29 cellular contexts compared by ENCODE assay signal in the genomic region with DNA sequence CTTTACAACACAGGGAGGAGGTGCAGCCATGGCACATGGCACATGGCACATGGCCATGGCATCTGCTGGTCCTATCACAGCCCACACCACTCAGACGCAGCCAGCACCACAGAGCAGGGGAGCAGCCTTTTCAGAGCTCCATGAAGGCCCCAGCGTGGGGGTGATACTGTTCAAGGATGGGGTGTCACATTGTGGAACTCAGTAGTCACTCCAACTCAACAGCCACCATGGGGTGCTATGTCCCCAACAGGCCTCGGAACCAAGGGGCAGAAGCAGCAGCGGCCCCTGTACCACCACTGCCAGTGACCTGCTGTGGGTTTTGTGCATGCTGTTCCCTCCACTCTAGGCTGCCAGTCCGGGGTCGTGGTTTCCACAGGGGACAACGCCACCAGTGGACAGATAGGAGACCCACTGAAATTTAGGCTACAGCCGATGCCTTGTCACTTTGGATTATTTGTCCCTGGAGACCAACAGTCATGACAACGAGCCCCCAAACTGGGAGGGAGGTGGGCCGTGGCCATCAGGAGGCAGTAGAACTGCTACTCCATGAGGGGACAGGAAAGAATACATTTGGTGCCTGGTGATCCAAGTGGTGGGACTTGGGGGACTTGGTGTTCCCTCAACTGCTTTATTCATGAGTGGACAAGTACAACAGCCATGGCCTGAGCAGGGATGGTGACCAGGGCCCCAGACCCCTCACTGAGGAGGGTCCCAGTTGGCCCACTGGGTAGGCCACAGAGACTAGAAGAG. TPM values are rescaled to one million over a fixed set of nuclear protein-coding genes. Genes with fewer than 3 reads are reported as not detected.
"Had no signal": no experiment of that assay in that cellular context is flagged by ENCODE, and none has a peak within 500 bp of the region (broad histone marks: within the 10 kb centered on the region; RNA-seq: fewer than 3 reads in every experiment).

No MANE protein-coding gene starts in this region.

- H3K27ac ChIP-seq: body of pancreas, breast epithelium, SJSA1 had no signal

- H3K27me3 ChIP-seq: body of pancreas, breast epithelium, SJSA1 had no signal

- H3K4me2 ChIP-seq: SK-N-SH had no signal

- H3K36me3 ChIP-seq: breast epithelium, SJSA1 had no signal

- H3K9me3 ChIP-seq: body of pancreas, SK-N-SH had no signal

- H3K4me1 ChIP-seq: body of pancreas, breast epithelium, SJSA1 had no signal

- H3K9ac ChIP-seq: SK-N-SH had no signal

- FAIRE-seq: astrocyte, TTC549 had no signal

- ATAC-seq: activated CD8-positive, alpha-beta T cell treated with anti-CD3 and anti-CD28 coated beads for 36 hours; activated T-cell treated with anti-CD3 and anti-CD28 coated beads, Interleukin-2, amount 50 U/mL, for 4 hours; body of pancreas; Panc1 had no signal

- H3K4me3 ChIP-seq: body of pancreas, breast epithelium, SJSA1 had no signal

- DNase-seq: activated CD4-positive, alpha-beta T cell treated with anti-CD3 and anti-CD28 coated beads, Interleukin-2, amount 10 ng/mL, durations not matched to agents 24 days and 14 days; activated CD4-positive, alpha-beta T cell treated with anti-CD3 and anti-CD28 coated beads, Interleukin-2, amount 50 U/mL, for 4 hours; activated CD8-positive, alpha-beta T cell treated with anti-CD3 and anti-CD28 coated beads for 36 hours; activated naive CD4-positive, alpha-beta T cell; activated naive CD8-positive, alpha-beta T cell treated with anti-CD3 and anti-CD28 coated beads, Interleukin-2, amount 10 ng/mL, durations not matched to agents 7 days and 5 days; activated T-cell treated with anti-CD3 and anti-CD28 coated beads for 4 hours; activated T-cell treated with anti-CD3 and anti-CD28 coated beads, Interleukin-2, amount 50 U/mL, for 4 hours; amygdala; body of pancreas; caudate nucleus; cerebellar nuclear complex; Karpas-422; KBM-7; NCI-H1105; NCI-H1417 treated with DMSO at 0.1 percent for 48 hours; NCI-H1930; NCI-H2081 treated with DMSO at 0.1 percent for 48 hours; NCI-H226; NCI-H446 treated with DMSO at 0.1 percent for 48 hours; NCI-H524; NCI-H69; SHP77 treated with DMSO at 0.1 percent for 48 hours; SK-N-SH had no signal

RNA-seq across cellular contexts. Expression of a gene that starts 44.9 kb away (rescaled TPM):
- total RNA-seq: astrocyte, MCF 10A had no signal

RNA-seq across cellular contexts. Expression of a gene that starts 45.0 kb away (rescaled TPM):
- total RNA-seq: astrocyte, MCF 10A had no signal
